ENCODE assay signal across 8 cellular contexts in genomic region chr6:44630125-44631028, GRCh38.
DNase-seq lines count a peak whose midpoint lies in the region; ATAC-seq and TF ChIP-seq lines count a peak whose summit lies in the region.

No MANE protein-coding gene starts in this region.

- H3K27ac ChIP-seq in HL-60 (replicated peaks) (no peak overlapping the region), Panc1 (ENCODE audit: low read length) (no peak overlapping the region)

- ATAC-seq in Panc1 = peak; percentile 84
- no peak for ATAC-seq in HG03045 (IDR thresholded peaks at IDR 0.05; ENCODE audit: unreplicated experiment)
- no peak for ATAC-seq in GM18907 (IDR thresholded peaks at IDR 0.05; ENCODE audit: unreplicated experiment)

- POLR2A ChIA-PET in Panc1 (lab: Charles Lee) = no interaction called here

- intact Hi-C loops in Panc1 (cut with micrococcal nuclease; ENCODE audit: unreplicated experiment) = loop anchor here (5.0 kb wide), 1 partner anchor 787 kb away; no protein-coding TSS in a partner anchor

- DNase-seq in DMS114 treated with DMSO at 0.1 percent for 48 hours (lab: John Stamatoyannopoulos, UW; ENCODE audit: unreplicated experiment) (peak; percentile 67), HL-60 (ENCODE audit: low read depth in 1 of 2, low spot score in 1 of 2) (peak; percentile 18 to 41), Panc1 (ENCODE audit: low read depth, low spot score) (no peak), astrocyte of the spinal cord (ENCODE audit: low read depth, low spot score) (peak; percentile 84), kidney tubule cell (ENCODE audit: low spot score) (peak; percentile 62), superior temporal gyrus (ENCODE audit: extremely low spot score) (peak; percentile 26)

- in situ Hi-C loops in Panc1 (cut with HindIII; ENCODE audit: low pct_unique_long_range_greater_than_20kb, low sequenced_read_pairs) = no loop called here
- in situ Hi-C loops in astrocyte of the spinal cord (cut with HindIII; ENCODE audit: low sequenced_read_pairs) = no loop called here

- H3K4me3 ChIP-seq in HL-60 (replicated peaks; ENCODE audit: insufficient read depth, low read length) (no peak overlapping the region), Panc1 (ENCODE audit: low read depth in 2 of 2, low read length in 2 of 2) (no peak overlapping the region), astrocyte of the spinal cord (ENCODE audit: low read depth, low read length) (no peak overlapping the region)

- CTCF ChIA-PET in Panc1 (lab: Charles Lee) = interaction anchor here (0.5 to 1.5 kb wide), 7 partner anchors 16 to 1292 kb away, joined by 3 to 8 read pairs (median 3); no protein-coding TSS in a partner anchor

- no peaks in the 10 kb centered on the region for H3K9me3 ChIP-seq in Panc1 (ENCODE audit: control insufficient read depth, insufficient read depth, low read depth, low read length)

- no peaks in the 10 kb centered on the region; the same call in 1 of the 2 replicates for H3K4me1 ChIP-seq in Panc1 (ENCODE audit: control insufficient read depth, insufficient read depth, low read length)

- no peaks in the 10 kb centered on the region for H3K36me3 ChIP-seq in Panc1 (ENCODE audit: control insufficient read depth, insufficient read depth, low read length)

- BruUV-seq in Panc1 (replicated peaks; lab: Mats Ljungman, UMichigan) = no TSS peak

- TF ChIP-seq CTCF in HL-60 (IDR thresholded peaks at IDR 0.05; ENCODE audit: insufficient read depth, low read length) = peak; percentile 0
- TF ChIP-seq CTCF in Panc1 (IDR thresholded peaks at IDR 0.05) = peak; percentile 81
- TF ChIP-seq CTCF in astrocyte of the spinal cord (IDR thresholded peaks at IDR 0.05; ENCODE audit: low read depth, low read length) = peak; percentile 83

- H3K27me3 ChIP-seq in HL-60 (ENCODE audit: insufficient read depth, poor library complexity, severe bottlenecking) = no peaks in the 10 kb centered on the region
- peaks cover 2% of the 10 kb centered on the region; the same call in 1 of the 2 replicates for H3K27me3 ChIP-seq in Panc1 (ENCODE audit: control insufficient read depth, insufficient read depth, low read length)

Comparison
In these comparisons a context has a peak if more than half of its experiments do, and no peak if none do; other contexts are left out.
1. CTCF ChIP-seq: peak in every context shown above with its lines; median percentile 83 in astrocyte of the spinal cord; 81 in Panc1; 0 in HL-60.